ENCODE assay signal across 8 cellular contexts in genomic region chr4:152500798-152501434, GRCh38. TPM values are rescaled to one million over a fixed set of nuclear protein-coding genes. Genes with fewer than 3 reads are reported as not detected.
DNase-seq lines count a peak whose midpoint lies in the region; ATAC-seq and TF ChIP-seq lines count a peak whose summit lies in the region.

No MANE protein-coding gene starts in this region.

- 0 out of 2 replicates have a peak, but pooled peaks cover 4% of the 10 kb centered on the region for H3K9me1 ChIP-seq in IMR-90 (ENCODE audit: insufficient read depth, low read length)

- WGBS in IMR-90 (ENCODE audit: extremely low coverage in 2 of 2, insufficient read length in 1 of 2), 2 experiments, result no CpG with 5 or more reads among the region's 1 CpG
- WGBS in heart right ventricle, 2 donors, result 0 to 3% methylated on average over 1 of the region's 1 CpG

- peak; percentile 83 for TF ChIP-seq CTCF in IMR-90 (conservative IDR thresholded peaks at IDR 0.05; ENCODE audit: low read depth, low read length)
- TF ChIP-seq CTCF in PC-3 (conservative IDR thresholded peaks at IDR 0.05; ENCODE audit: low read depth, low read length), result peak; percentile 84
- peak; percentile 63 to 89 (median 84) for TF ChIP-seq CTCF in heart right ventricle (IDR thresholded peaks at IDR 0.05)
- TF ChIP-seq CTCF in retinal pigment epithelial cell (conservative IDR thresholded peaks at IDR 0.05; ENCODE audit: low read depth, low read length), result peak; percentile 75
- no peak for TF ChIP-seq CTCF in omental fat pad (IDR thresholded peaks at IDR 0.05)

- CTCF ChIA-PET in IMR-90 (lab: Yijun Ruan, JAX), result interaction anchor here (0.6 to 2.0 kb wide), 25 partner anchors 9 to 142 kb away, joined by 3 to 24 read pairs (median 3); no protein-coding TSS in a partner anchor
- CTCF ChIA-PET in PC-3 (lab: Charles Lee), result interaction anchor here (0.5 to 1.5 kb wide), 4 partner anchors 9 to 90 kb away, joined by 4 to 5 read pairs (median 4); no protein-coding TSS in a partner anchor

- no peak overlapping the region for H3K27ac Mint-ChIP-seq in activated naive CD8-positive, alpha-beta T cell treated with anti-CD3 and anti-CD28 coated beads, Interleukin-2, amount 10 ng/mL, durations not matched to agents 7 days and 5 days

- H3K9me3 ChIP-seq in IMR-90 (ENCODE audit: control insufficient read depth, insufficient read depth, low read length), result no peaks in the 10 kb centered on the region
- no peaks in the 10 kb centered on the region for H3K9me3 ChIP-seq in PC-3 (ENCODE audit: low read length)
- H3K9me3 ChIP-seq in heart right ventricle, result no peaks in the 10 kb centered on the region

- H3K4me3 ChIP-seq in IMR-90 (ENCODE audit: insufficient read depth, low read depth, low read length) (no peak overlapping the region), PC-3 (ENCODE audit: low read length) (no peak overlapping the region), heart right ventricle (no peak overlapping the region), retinal pigment epithelial cell (ENCODE audit: low read length) (no peak overlapping the region)

- H4K20me1 ChIP-seq in IMR-90 (ENCODE audit: insufficient read depth, low read length) (peaks cover 18% of the 10 kb centered on the region), PC-3 (ENCODE audit: low read length) (0 out of 2 replicates have a peak, but pooled peaks cover 4% of the 10 kb centered on the region)

- BruUV-seq in IMR-90 (replicated peaks; lab: Mats Ljungman, UMichigan) (no TSS peak), PC-3 (replicated peaks; lab: Mats Ljungman, UMichigan) (no TSS peak)

- peaks cover 58% of the 10 kb centered on the region for H3K79me2 ChIP-seq in PC-3 (ENCODE audit: low read length)

- no peak overlapping the region for H3K56ac ChIP-seq in IMR-90 (ENCODE audit: extremely low read depth, insufficient read depth, low read length)

- peak; percentile 83 for DNase-seq in EH (ENCODE audit: low read depth)
- peak; percentile 93 for DNase-seq in IMR-90
- DNase-seq in PC-3, result peak; percentile 90
- DNase-seq in activated naive CD8-positive, alpha-beta T cell treated with anti-CD3 and anti-CD28 coated beads, Interleukin-2, amount 10 ng/mL, durations not matched to agents 7 days and 5 days, result no peak
- peak in 1 of 2 donors; percentile 82 for DNase-seq in heart right ventricle
- peak; percentile 77 for DNase-seq in retinal pigment epithelial cell (ENCODE audit: low read depth)
- no peak for DNase-seq in omental fat pad (ENCODE audit: low spot score)

- H3K27ac ChIP-seq in IMR-90 (ENCODE audit: insufficient read depth, low read length) (no peak overlapping the region), PC-3 (ENCODE audit: low read length) (no peak overlapping the region), heart right ventricle (no peak overlapping the region)

- H2BK15ac ChIP-seq in IMR-90 (ENCODE audit: low read depth, low read length), result no peak overlapping the region

- H3K36me3 Mint-ChIP-seq in activated naive CD8-positive, alpha-beta T cell treated with anti-CD3 and anti-CD28 coated beads, Interleukin-2, amount 10 ng/mL, durations not matched to agents 7 days and 5 days, result peaks cover 4% of the 10 kb centered on the region

- no peak overlapping the region for H3K14ac ChIP-seq in IMR-90 (replicated peaks; ENCODE audit: low read depth, low read length)

- H4K91ac ChIP-seq in IMR-90 (ENCODE audit: insufficient read depth, low read depth, low read length), result no peak overlapping the region

- H4K5ac ChIP-seq in IMR-90 (ENCODE audit: low read depth, low read length), result no peak overlapping the region

- H4K8ac ChIP-seq in IMR-90 (ENCODE audit: low read depth in 2 of 2, low read length in 2 of 2), result no peak overlapping the region

- no peaks in the 10 kb centered on the region for H3K27me3 ChIP-seq in IMR-90 (ENCODE audit: control insufficient read depth, insufficient read depth, low read length)
- no peaks in the 10 kb centered on the region for H3K27me3 ChIP-seq in PC-3 (ENCODE audit: low read length)
- H3K27me3 ChIP-seq in heart right ventricle, result no peaks in the 10 kb centered on the region

- peak; percentile 81 for TF ChIP-seq RAD21 in IMR-90 (IDR thresholded peaks at IDR 0.05; ENCODE audit: low read length)

- H2AK9ac ChIP-seq in IMR-90 (replicated peaks; ENCODE audit: low read depth, low read length, poor library complexity), result no peak overlapping the region

- no peak overlapping the region for H3K4ac ChIP-seq in IMR-90 (ENCODE audit: low read depth, low read length)

- dilution Hi-C loops in IMR-90 (cut with HindIII; ENCODE audit: low sequenced_read_pairs, unreplicated experiment), result no loop called here

- H3K18ac ChIP-seq in IMR-90 (ENCODE audit: low read depth, low read length), result no peak overlapping the region

- no peaks in the 10 kb centered on the region for H3F3A ChIP-seq in PC-3 (ENCODE audit: low read length, unreplicated experiment)

- H2BK20ac ChIP-seq in IMR-90 (ENCODE audit: low read depth, low read length), result no peak overlapping the region

- no peak for TF ChIP-seq POLR2A in IMR-90 (IDR thresholded peaks at IDR 0.05; ENCODE audit: low read depth, low read length)

- H3K9me2 ChIP-seq in PC-3 (replicated peaks; ENCODE audit: low read length), result no peaks in the 10 kb centered on the region

- peaks cover 25% of the 10 kb centered on the region for H3K4me1 Mint-ChIP-seq in activated naive CD8-positive, alpha-beta T cell treated with anti-CD3 and anti-CD28 coated beads, Interleukin-2, amount 10 ng/mL, durations not matched to agents 7 days and 5 days

- peaks cover 16 to 27% of the 10 kb centered on the region in 2 experiments for H3K79me1 ChIP-seq in IMR-90 (ENCODE audit: low read depth in 1 of 2, low read length in 2 of 2)

- H3K36me3 ChIP-seq in IMR-90 (ENCODE audit: control insufficient read depth, insufficient read depth, low read length), result no peaks in the 10 kb centered on the region
- no peaks in the 10 kb centered on the region for H3K36me3 ChIP-seq in PC-3 (ENCODE audit: low read depth, low read length)
- no peaks in the 10 kb centered on the region for H3K36me3 ChIP-seq in heart right ventricle

- intact Hi-C loops in IMR-90 (cut with micrococcal nuclease), result loop anchor here (1.0 to 5.0 kb wide), 2 partner anchors 139 to 236 kb away; no protein-coding TSS in a partner anchor
- intact Hi-C loops in PC-3 (cut with micrococcal nuclease), result loop anchor here (1.0 to 5.0 kb wide), 3 partner anchors 44 to 234 kb away; no protein-coding TSS in a partner anchor
- intact Hi-C loops in heart right ventricle (cut with DNase I), result loop anchor here in 9 of 10 donors (1.0 to 10.0 kb wide), 8 partner anchors 138 to 236 kb away; no protein-coding TSS in a partner anchor

- peaks cover 3% of the 10 kb centered on the region; the same call in 1 of the 2 replicates for H3K4me1 ChIP-seq in IMR-90 (ENCODE audit: control insufficient read depth, insufficient read depth, low read length)
- H3K4me1 ChIP-seq in PC-3 (ENCODE audit: insufficient read depth, low read length), result no peaks in the 10 kb centered on the region
- peaks cover 0 to 15% (median 0%) of the 10 kb centered on the region in 9 donors for H3K4me1 ChIP-seq in heart right ventricle

- ATAC-seq in GM21390 (IDR thresholded peaks at IDR 0.05; ENCODE audit: unreplicated experiment) (peak; percentile 69), IMR-90 (ENCODE audit: low read depth) (peak; percentile 74), PC-3 (peak; percentile 73; the same call in 1 of the 2 replicates), heart right ventricle (peak in 7 of 8 donors; percentile 55 to 89 (median 73)), omental fat pad (ENCODE audit: low FRiP score) (no peak)
- peak; percentile 65 for ATAC-seq in activated naive CD8-positive, alpha-beta T cell treated with anti-CD3 and anti-CD28 coated beads, Interleukin-2, amount 10 ng/mL, durations not matched to agents 7 days and 5 days (ENCODE audit: low read depth)

- no peaks in the 10 kb centered on the region for H3K9me3 Mint-ChIP-seq in activated naive CD8-positive, alpha-beta T cell treated with anti-CD3 and anti-CD28 coated beads, Interleukin-2, amount 10 ng/mL, durations not matched to agents 7 days and 5 days

- H3K23ac ChIP-seq in IMR-90 (ENCODE audit: low read depth, low read length), result no peak overlapping the region

- no peak overlapping the region for H2AK5ac ChIP-seq in IMR-90 (ENCODE audit: low read depth, low read length)

- POLR2A ChIA-PET in IMR-90 (lab: Charles Lee; ENCODE audit: unreplicated experiment) (interaction anchor here (0.6 kb wide), 1 partner anchor 84 kb away, joined by 3 read pairs; no protein-coding TSS in a partner anchor), PC-3 (lab: Charles Lee; ENCODE audit: unreplicated experiment) (no interaction called here)
- POLR2A ChIA-PET in activated naive CD8-positive, alpha-beta T cell treated with anti-CD3 and anti-CD28 coated beads, Interleukin-2, amount 10 ng/mL, durations not matched to agents 7 days and 5 days (lab: Charles Lee), result interaction anchor here (0.6 to 2.2 kb wide), 3 partner anchors 34 to 139 kb away, joined by 5 to 13 read pairs (median 7); partner anchors contain the start of gene FBXW7

- H3K4me2 ChIP-seq in IMR-90 (ENCODE audit: low read depth, low read length) (no peak overlapping the region), PC-3 (ENCODE audit: low read length) (no peak overlapping the region)

- H2BK120ac ChIP-seq in IMR-90 (ENCODE audit: low read depth, low read length), result no peak overlapping the region

- H2BK5ac ChIP-seq in IMR-90 (ENCODE audit: low read depth, low read length, poor library complexity, severe bottlenecking), result no peak overlapping the region

- H2AFZ ChIP-seq in IMR-90 (replicated peaks; ENCODE audit: low read length, poor library complexity) (no peak overlapping the region), PC-3 (ENCODE audit: low read length) (no peak overlapping the region)

- no peak overlapping the region for H3K9ac ChIP-seq in IMR-90 (ENCODE audit: low read depth, low read length)
- H3K9ac ChIP-seq in PC-3 (ENCODE audit: low read length), result no peak overlapping the region

- H3K4me3 Mint-ChIP-seq in activated naive CD8-positive, alpha-beta T cell treated with anti-CD3 and anti-CD28 coated beads, Interleukin-2, amount 10 ng/mL, durations not matched to agents 7 days and 5 days, result no peak overlapping the region

- no peaks in the 10 kb centered on the region for H3K27me3 Mint-ChIP-seq in activated naive CD8-positive, alpha-beta T cell treated with anti-CD3 and anti-CD28 coated beads, Interleukin-2, amount 10 ng/mL, durations not matched to agents 7 days and 5 days

- in situ Hi-C loops in IMR-90 (cut with MboI; ENCODE audit: low sequenced_read_pairs), result loop anchor here (10.0 kb wide), 1 partner anchor 234 kb away; no protein-coding TSS in a partner anchor

TF ChIP-seq in IMR-90, 13 proteins besides CTCF, POLR2A, EP300 and RAD21 (continues in another document):
- TF ChIP-seq RFX5 (IDR thresholded peaks at IDR 0.05; ENCODE audit: low read depth, low read length), result no peak

RNA-seq across cellular contexts. Expression of gene FBXW7, which starts 35.0 kb away (rescaled TPM):
- total RNA-seq in IMR-90 (2012; rRNA removed) (27.4 and 64.7 TPM in 2 replicates), PC-3 (2014; rRNA removed) (17.4 and 24.3 TPM in 2 replicates), heart right ventricle (10 to 100 TPM; 59.5 to 87.6 (median 71.7) TPM), omental fat pad (10 to 100 TPM; 44.3 to 62.0 (median 49.9) TPM)
- polyA plus RNA-seq in IMR-90 (2012; rRNA removed) (7.1 and 7.2 TPM in 2 replicates), heart right ventricle (10 to 100 TPM; 12.1 to 52.5 TPM)
- polyA plus RNA-seq in IMR-90 (2012; cell fraction: cytosol; rRNA removed), result 0.65 and 0.87 TPM in 2 replicates
- polyA plus RNA-seq in IMR-90 (2012; cell fraction: nucleus; rRNA removed; ENCODE audit: low replicate concordance), result 6.0 and 56.0 TPM in 2 replicates
- total RNA-seq in activated naive CD8-positive, alpha-beta T cell treated with anti-CD3 and anti-CD28 coated beads, Interleukin-2, amount 10 ng/mL, durations not matched to agents 7 days and 5 days, result 10 to 100 TPM; 80.2 to 91.2 TPM

Comparison
In these comparisons a context has a peak if more than half of its experiments do, and no peak if none do; other contexts are left out.
1. DNase-seq: peak in EH (single experiment), IMR-90 (single experiment), PC-3 (single experiment) and retinal pigment epithelial cell (single experiment); none in activated naive CD8-positive, alpha-beta T cell treated with anti-CD3 and anti-CD28 coated beads, Interleukin-2, amount 10 ng/mL, durations not matched to agents 7 days and 5 days (single experiment) and omental fat pad (single experiment).
2. CTCF ChIP-seq: peak in IMR-90 (single experiment), PC-3 (single experiment), heart right ventricle (9 of 9) and retinal pigment epithelial cell (single experiment); none in omental fat pad (0 of 3).